Comparison of ENCODE assay signal across 37 cellular contexts in genomic region chr14:92932448-92933395, GRCh38. TPM values are rescaled to one million over a fixed set of nuclear protein-coding genes. Genes with fewer than 3 reads are reported as not detected.
"Had no signal": no experiment of that assay in that cellular context is flagged by ENCODE, and none has a peak within 500 bp of the region (broad histone marks: within the 10 kb centered on the region; RNA-seq: fewer than 3 reads in every experiment).

No MANE protein-coding gene starts in this region.

- H3K9me3 ChIP-seq: esophagus squamous epithelium, heart right ventricle, left lung, lower lobe of right lung, prostate gland, stomach, tibial nerve had no signal

- H3K27me3 ChIP-seq: esophagus squamous epithelium, heart right ventricle, left lung, neural progenitor cell, stomach, tibial nerve had no signal

- H3K27ac Mint-ChIP-seq: activated naive CD4-positive, alpha-beta T cell treated with anti-CD3 and anti-CD28 coated beads, Interleukin-2, amount 10 ng/mL, durations not matched to agents 7 days and 5 days; activated naive CD8-positive, alpha-beta T cell treated with anti-CD3 and anti-CD28 coated beads, Interleukin-2, amount 10 ng/mL, durations not matched to agents 7 days and 5 days; activated T-cell treated with anti-CD3 and anti-CD28 coated beads, Interleukin-2, amount 50 U/mL, for 24 hours; dendritic cell treated with granulocyte-macrophage colony-stimulating factor and Interleukin-4, amounts not matched to agents 40 ng/mL and 50 ng/mL, for 4 days; natural killer cell; neural progenitor cell had no signal

- H3K27me3 Mint-ChIP-seq: activated naive CD4-positive, alpha-beta T cell treated with anti-CD3 and anti-CD28 coated beads, Interleukin-2, amount 10 ng/mL, durations not matched to agents 7 days and 5 days; activated naive CD8-positive, alpha-beta T cell treated with anti-CD3 and anti-CD28 coated beads, Interleukin-2, amount 10 ng/mL, durations not matched to agents 7 days and 5 days; activated T-cell treated with anti-CD3 and anti-CD28 coated beads, Interleukin-2, amount 50 U/mL, for 24 hours had no signal

- H3K36me3 ChIP-seq: brain microvascular endothelial cell, neural progenitor cell, prostate gland had no signal

- H3K4me3 ChIP-seq: esophagus squamous epithelium, heart right ventricle, left lung, lower lobe of right lung, neural progenitor cell, prostate gland, skin epidermis, stomach, tibial nerve had no signal

- H3K4me1 Mint-ChIP-seq: activated naive CD4-positive, alpha-beta T cell treated with anti-CD3 and anti-CD28 coated beads, Interleukin-2, amount 10 ng/mL, durations not matched to agents 7 days and 5 days; activated naive CD8-positive, alpha-beta T cell treated with anti-CD3 and anti-CD28 coated beads, Interleukin-2, amount 10 ng/mL, durations not matched to agents 7 days and 5 days; natural killer cell; neural progenitor cell had no signal

- H3K27ac ChIP-seq: brain microvascular endothelial cell, epithelial cell of prostate, esophagus squamous epithelium, heart right ventricle, left lung, lower lobe of right lung, neural progenitor cell, prostate gland, stomach, tibial nerve, VCaP had no signal

- H3K4me2 ChIP-seq: neural progenitor cell had no signal

- H2AFZ ChIP-seq: neural progenitor cell had no signal

- H3K4me3 Mint-ChIP-seq: activated naive CD4-positive, alpha-beta T cell treated with anti-CD3 and anti-CD28 coated beads, Interleukin-2, amount 10 ng/mL, durations not matched to agents 7 days and 5 days; activated naive CD8-positive, alpha-beta T cell treated with anti-CD3 and anti-CD28 coated beads, Interleukin-2, amount 10 ng/mL, durations not matched to agents 7 days and 5 days; activated T-cell treated with anti-CD3 and anti-CD28 coated beads, Interleukin-2, amount 50 U/mL, for 24 hours; dendritic cell treated with granulocyte-macrophage colony-stimulating factor and Interleukin-4, amounts not matched to agents 40 ng/mL and 50 ng/mL, for 4 days; natural killer cell; neural progenitor cell had no signal

- H3K36me3 Mint-ChIP-seq: activated naive CD4-positive, alpha-beta T cell treated with anti-CD3 and anti-CD28 coated beads, Interleukin-2, amount 10 ng/mL, durations not matched to agents 7 days and 5 days; activated naive CD8-positive, alpha-beta T cell treated with anti-CD3 and anti-CD28 coated beads, Interleukin-2, amount 10 ng/mL, durations not matched to agents 7 days and 5 days; natural killer cell; neural progenitor cell had no signal

- H3K9me3 Mint-ChIP-seq: activated naive CD4-positive, alpha-beta T cell treated with anti-CD3 and anti-CD28 coated beads, Interleukin-2, amount 10 ng/mL, durations not matched to agents 7 days and 5 days; activated naive CD8-positive, alpha-beta T cell treated with anti-CD3 and anti-CD28 coated beads, Interleukin-2, amount 10 ng/mL, durations not matched to agents 7 days and 5 days; activated T-cell treated with anti-CD3 and anti-CD28 coated beads, Interleukin-2, amount 50 U/mL, for 24 hours; dendritic cell treated with granulocyte-macrophage colony-stimulating factor and Interleukin-4, amounts not matched to agents 40 ng/mL and 50 ng/mL, for 4 days; natural killer cell; neural progenitor cell had no signal

- H3K9ac ChIP-seq: neural progenitor cell had no signal

- DNase-seq: activated CD4-positive, alpha-beta T cell treated with anti-CD3 and anti-CD28 coated beads for 48 hours; activated CD4-positive, alpha-beta T cell treated with anti-CD3 and anti-CD28 coated beads, Interleukin-2, amount 50 U/mL, for 48 hours; activated CD8-positive, alpha-beta memory T cell treated with anti-CD3 and anti-CD28 coated beads, Interleukin-2, amount 50 U/mL, for 48 hours; activated gamma-delta T cell; activated naive CD4-positive, alpha-beta T cell treated with anti-CD3 and anti-CD28 coated beads, Interleukin-2, amount 10 ng/mL, durations not matched to agents 7 days and 5 days; activated naive CD8-positive, alpha-beta T cell treated with anti-CD3 and anti-CD28 coated beads, Interleukin-2, amount 10 ng/mL, durations not matched to agents 7 days and 5 days; activated T-cell treated with anti-CD3 and anti-CD28 coated beads, Interleukin-2, amount 50 U/mL, for 24 hours; brain microvascular endothelial cell; caudate nucleus; effector CD4-positive, alpha-beta T cell; esophagus squamous epithelium; foreskin melanocyte; heart right ventricle; kidney glomerular epithelial cell; lower lobe of right lung; mesendoderm; natural killer cell; retina; stimulated activated CD4-positive, alpha-beta T cell treated with anti-CD3 and anti-CD28 coated beads, Interleukin-12 subunit alpha, Interleukin-12 subunit beta, amount 100 ng/mL, for 4 hours; stimulated activated CD4-positive, alpha-beta T cell treated with anti-CD3 and anti-CD28 coated beads, Interleukin-4, amount 100 ng/mL, for 1 hour; stomach had no signal

- H3K4me1 ChIP-seq: heart right ventricle, left lung, lower lobe of right lung, neural progenitor cell, prostate gland, stomach had no signal

- ATAC-seq: activated CD4-positive, CD25-positive, alpha-beta regulatory T cell treated with anti-CD3 and anti-CD28 coated beads, Interleukin-2, amount 50 U/mL, for 24 hours; left lung; lower lobe of right lung; natural killer cell; sciatic nerve had no signal

RNA-seq across cellular contexts. Expression of gene CHGA, which starts 9.8 kb away (rescaled TPM):
- total RNA-seq: activated CD8-positive, alpha-beta memory T cell treated with anti-CD3 and anti-CD28 coated beads for 36 hours; activated naive CD8-positive, alpha-beta T cell treated with anti-CD3 and anti-CD28 coated beads, Interleukin-2, amount 10 ng/mL, durations not matched to agents 7 days and 5 days; astrocyte; heart right ventricle; mononuclear cell; natural killer cell; osteoblast; sciatic nerve; T-helper 1 cell treated with Interleukin-12 subunit alpha and Interleukin-12 subunit beta and Interleukin-4 antibody, amounts not matched to agents 30 ng/mL and 1 ng/mL, for 36 hours; tibial nerve; ureter had no signal
